Comparison of ENCODE assay signal across 10 cellular contexts in the genomic region with DNA sequence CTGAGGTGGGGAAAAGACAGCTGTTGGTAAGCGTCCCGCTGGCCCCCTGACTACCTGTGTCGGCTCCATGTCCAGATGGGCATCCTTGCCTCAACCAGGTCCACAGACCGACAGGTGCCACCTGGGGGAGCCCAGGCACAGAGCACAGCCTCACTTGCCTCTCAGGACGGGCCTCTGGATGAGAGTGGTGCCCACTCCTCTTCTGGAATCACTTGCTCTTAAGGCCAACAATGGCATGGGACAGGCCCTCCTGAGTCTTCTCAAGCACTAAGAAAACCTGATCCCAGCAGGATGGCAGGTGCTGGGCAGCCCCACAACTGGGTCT. TPM values are rescaled to one million over a fixed set of nuclear protein-coding genes. Genes with fewer than 3 reads are reported as not detected.
A peak's percentile ranks its signal among the peaks of the same experiment; 100 is the strongest.
DNase-seq lines count a peak whose midpoint lies in the region; ATAC-seq and TF ChIP-seq lines count a peak whose summit lies in the region.
"Had no signal": no experiment of that assay in that cellular context is flagged by ENCODE, and none has a peak within 500 bp of the region (broad histone marks: within the 10 kb centered on the region; RNA-seq: fewer than 3 reads in every experiment).

No MANE protein-coding gene starts in this region.

- no peak overlapping the region for H3K4me3 ChIP-seq in BLaER1
- H3K4me3 ChIP-seq in PC-3 (ENCODE audit: low read length) = no peak overlapping the region
- no peak overlapping the region for H3K4me3 ChIP-seq in rectal smooth muscle tissue (ENCODE audit: low read length)
- H3K4me3 ChIP-seq: lung had no signal

- H3F3A ChIP-seq in PC-3 (ENCODE audit: low read length, unreplicated experiment) = peaks cover 55% of the 10 kb centered on the region

- H3K4me1 ChIP-seq in BLaER1 = peaks cover 87% of the 10 kb centered on the region
- H3K4me1 ChIP-seq in PC-3 (ENCODE audit: insufficient read depth, low read length) = peaks cover 36% of the 10 kb centered on the region
- peaks cover 51% of the 10 kb centered on the region for H3K4me1 ChIP-seq in rectal smooth muscle tissue (ENCODE audit: control insufficient read depth, insufficient read depth, low read length)

- H4K20me1 ChIP-seq in BLaER1 (peaks cover 100% of the 10 kb centered on the region), PC-3 (ENCODE audit: low read length) (peaks cover 16% of the 10 kb centered on the region)

- no peaks in the 10 kb centered on the region for H3K9me3 ChIP-seq in BLaER1
- H3K9me3 ChIP-seq in PC-3 (ENCODE audit: low read length) = no peaks in the 10 kb centered on the region

- H3K9ac ChIP-seq in BLaER1 (peak overlapping the region; percentile 58; the same call in 1 of the 2 replicates), PC-3 (ENCODE audit: low read length) (peak overlapping the region; percentile 54; the same call in 1 of the 2 replicates), rectal smooth muscle tissue (ENCODE audit: low read length) (no peak overlapping the region)

- peak overlapping the region; percentile 74; the same call in 1 of the 2 replicates for H3K27ac ChIP-seq in BLaER1
- H3K27ac ChIP-seq in PC-3 (ENCODE audit: low read length) = peak overlapping the region; percentile 94
- H3K27ac ChIP-seq in rectal smooth muscle tissue (ENCODE audit: low read depth, low read length) = peak overlapping the region; percentile 90

- TF ChIP-seq CTCF in PC-3 (conservative IDR thresholded peaks at IDR 0.05; ENCODE audit: low read depth, low read length) (no peak), endothelial cell (IDR thresholded peaks at IDR 0.05; ENCODE audit: unreplicated experiment) (no peak), type B pancreatic cell (conservative IDR thresholded peaks at IDR 0.05) (no peak)

- H3K27me3 ChIP-seq in BLaER1 (no peaks in the 10 kb centered on the region), PC-3 (ENCODE audit: low read length) (no peaks in the 10 kb centered on the region), rectal smooth muscle tissue (ENCODE audit: control insufficient read depth, insufficient read depth, low read length) (no peaks in the 10 kb centered on the region)

- H3K27ac Mint-ChIP-seq in endothelial cell (ENCODE audit: unreplicated experiment) (peak overlapping the region; percentile 61), type B pancreatic cell (no peak overlapping the region)
- H3K27ac Mint-ChIP-seq: progenitor cell of endocrine pancreas had no signal

- no TSS peak for BruUV-seq in PC-3 (replicated peaks; lab: Mats Ljungman, UMichigan)

- CTCF ChIA-PET in PC-3 (lab: Charles Lee) = interaction anchor here (1.7 kb wide), 1 partner anchor 40 kb away, joined by 4 read pairs; no protein-coding TSS in a partner anchor

- H3K36me3 Mint-ChIP-seq in endothelial cell (ENCODE audit: low read depth, unreplicated experiment) (peaks cover 53% of the 10 kb centered on the region), type B pancreatic cell (peaks cover 15% of the 10 kb centered on the region)

- H3K27me3 Mint-ChIP-seq in endothelial cell (ENCODE audit: unreplicated experiment) = peaks cover 18% of the 10 kb centered on the region
- H3K27me3 Mint-ChIP-seq in type B pancreatic cell = no peaks in the 10 kb centered on the region
- H3K27me3 Mint-ChIP-seq: progenitor cell of endocrine pancreas had no signal

- H3K4me1 Mint-ChIP-seq in endothelial cell (ENCODE audit: unreplicated experiment) (peaks cover 26% of the 10 kb centered on the region), type B pancreatic cell (ENCODE audit: unreplicated experiment) (no peaks in the 10 kb centered on the region)

- ATAC-seq in PC-3 = no peak

- H3K4me2 ChIP-seq in BLaER1 (peak overlapping the region; percentile 81), PC-3 (ENCODE audit: low read length) (peak overlapping the region; percentile 52; the same call in 1 of the 2 replicates)

- POLR2A ChIA-PET in PC-3 (lab: Charles Lee; ENCODE audit: unreplicated experiment) = no interaction called here

- H3K79me2 ChIP-seq in PC-3 (ENCODE audit: low read length) = peaks cover 21% of the 10 kb centered on the region; the same call in 1 of the 2 replicates

- DNase-seq in PC-3 = no peak
- DNase-seq in endothelial cell (ENCODE audit: low spot score) = no peak
- no peak for DNase-seq in stimulated activated naive CD4-positive, alpha-beta T cell treated with Interleukin-2 at 50 U/mL for 16 hours (lab: John Stamatoyannopoulos, UW)
- DNase-seq in NCI-H82 treated with DMSO at 0.1 percent for 48 hours (lab: John Stamatoyannopoulos, UW; ENCODE audit: unreplicated experiment) = no peak
- no peak for DNase-seq in type B pancreatic cell (ENCODE audit: extremely low spot score, unreplicated experiment)
- no peak for DNase-seq in activated CD8-positive, alpha-beta memory T cell treated with anti-CD3 and anti-CD28 coated beads for 24 hours

- H2AFZ ChIP-seq in PC-3 (ENCODE audit: low read length) = no peak overlapping the region

- H3K36me3 ChIP-seq in BLaER1 = peaks cover 97% of the 10 kb centered on the region
- peaks cover 69% of the 10 kb centered on the region for H3K36me3 ChIP-seq in PC-3 (ENCODE audit: low read depth, low read length)
- peaks cover 59% of the 10 kb centered on the region for H3K36me3 ChIP-seq in rectal smooth muscle tissue (ENCODE audit: control insufficient read depth, insufficient read depth, low read length)

- H3K4me3 Mint-ChIP-seq in endothelial cell (ENCODE audit: unreplicated experiment) (no peak overlapping the region), type B pancreatic cell (no peak overlapping the region)

- H3K9me2 ChIP-seq in PC-3 (replicated peaks; ENCODE audit: low read length) = no peaks in the 10 kb centered on the region

- intact Hi-C loops in PC-3 (cut with micrococcal nuclease) = loop anchor here (1.0 to 10.0 kb wide), 3 partner anchors 51 to 209 kb away; partner anchors contain the start of genes CYBC1 and NARF

- H3K9me3 Mint-ChIP-seq in endothelial cell (ENCODE audit: unreplicated experiment) = no peaks in the 10 kb centered on the region
- no peaks in the 10 kb centered on the region for H3K9me3 Mint-ChIP-seq in type B pancreatic cell

RNA-seq across cellular contexts. Expression of gene SLC16A3, which starts 17.2 kb away (rescaled TPM):
- total RNA-seq in PC-3 (2014; rRNA removed) (286 and 447 TPM in 2 replicates), endothelial cell (ENCODE audit: unreplicated experiment) (76.2 TPM), type B pancreatic cell (ENCODE audit: low replicate concordance) (27.8 and 29.8 TPM in 2 replicates)

RNA-seq across cellular contexts. Expression of gene CSNK1D, which starts 27.5 kb away (rescaled TPM):
- 58.6 and 73.5 TPM in 2 replicates for total RNA-seq in PC-3 (2014; rRNA removed)
- total RNA-seq in endothelial cell (ENCODE audit: unreplicated experiment) = 149 TPM
- 176 and 184 TPM in 2 replicates for total RNA-seq in type B pancreatic cell (ENCODE audit: low replicate concordance)

RNA-seq across cellular contexts. Expression of gene CCDC57, which starts 33.4 kb away (rescaled TPM):
- total RNA-seq in PC-3 (2014; rRNA removed) = 35.0 and 36.6 TPM in 2 replicates
- 37.2 TPM for total RNA-seq in endothelial cell (ENCODE audit: unreplicated experiment)
- total RNA-seq in type B pancreatic cell (ENCODE audit: low replicate concordance) = 33.5 and 58.7 TPM in 2 replicates
